1 cellular context compared by ENCODE assay signal in genomic region chr16:58862334-58863024, GRCh38.
TF ChIP-seq lines count a peak whose summit lies in the region.

No MANE protein-coding gene starts in this region.

TF ChIP-seq in HepG2, 621 proteins besides CTCF, POLR2A, EP300 and RAD21 (continued from another document):
- TF ChIP-seq STAT6 (CRISPR knock-in tag; IDR thresholded peaks at IDR 0.05; ENCODE audit: borderline replicate concordance): no peak
- TF ChIP-seq STAT5B (CRISPR knock-in tag; IDR thresholded peaks at IDR 0.05): no peak
- no peak for TF ChIP-seq ZSCAN30 (CRISPR knock-in tag; IDR thresholded peaks at IDR 0.05)
- no peak for TF ChIP-seq ZNF761 (CRISPR knock-in tag; conservative IDR thresholded peaks at IDR 0.05)
- no peak for TF ChIP-seq ZNF12 (CRISPR knock-in tag; IDR thresholded peaks at IDR 0.05)
- TF ChIP-seq MTF2 (CRISPR knock-in tag; IDR thresholded peaks at IDR 0.05; ENCODE audit: borderline replicate concordance): no peak
- TF ChIP-seq MYPOP (CRISPR knock-in tag; IDR thresholded peaks at IDR 0.05): no peak
